In genomic region chr3:63613561-63613960, GRCh38 we compare ENCODE assay signal across 1 cellular context.
TF ChIP-seq lines count a peak whose summit lies in the region.

No MANE protein-coding gene starts in this region.

TF ChIP-seq in SK-N-SH, 30 proteins besides CTCF, POLR2A, EP300 and RAD21 (continued from another document):
- TF ChIP-seq USF1 (IDR thresholded peaks at IDR 0.05; ENCODE audit: borderline replicate concordance, low read depth) (no peak), RCOR1 (IDR thresholded peaks at IDR 0.05; ENCODE audit: low read length) (no peak), MXI1 (IDR thresholded peaks at IDR 0.05; ENCODE audit: low read depth, low read length) (no peak), SIN3A (IDR thresholded peaks at IDR 0.05; ENCODE audit: borderline replicate concordance, low read depth, low read length) (no peak), ZBTB33 (IDR thresholded peaks at IDR 0.05; ENCODE audit: borderline replicate concordance, low read depth) (no peak), IRF3 (IDR thresholded peaks at IDR 0.05; ENCODE audit: low read depth, low read length) (no peak), TEAD4 (IDR thresholded peaks at IDR 0.05; ENCODE audit: borderline replicate concordance, insufficient read depth) (no peak)
